In genomic region chr10:96043895-96044580, GRCh38 we compare ENCODE assay signal across 8 cellular contexts. TPM values are rescaled to one million over a fixed set of nuclear protein-coding genes. Genes with fewer than 3 reads are reported as not detected.
A peak's percentile ranks its signal among the peaks of the same experiment; 100 is the strongest.
DNase-seq lines count a peak whose midpoint lies in the region; ATAC-seq, FAIRE-seq and TF ChIP-seq lines count a peak whose summit lies in the region.

No MANE protein-coding gene starts in this region.

- peak; percentile 32 for ATAC-seq in HG02981 (IDR thresholded peaks at IDR 0.05; ENCODE audit: unreplicated experiment)
- ATAC-seq in activated CD8-positive, alpha-beta T cell treated with anti-CD3 and anti-CD28 coated beads, Interleukin-2, amount 10 ng/mL, durations not matched to agents 7 days and 5 days, result peak; percentile 48

- peaks cover 40% of the 10 kb centered on the region for H3K4me1 Mint-ChIP-seq in activated CD8-positive, alpha-beta T cell treated with anti-CD3 and anti-CD28 coated beads, Interleukin-2, amount 10 ng/mL, durations not matched to agents 7 days and 5 days (ENCODE audit: low read depth)

- H2BK5ac ChIP-seq in H1 (ENCODE audit: low read depth, low read length) (0 out of 2 replicates have a peak overlapping the region, but pooled peaks have one; percentile 54), mesenchymal stem cell (ENCODE audit: low read depth, low read length, poor library complexity, severe bottlenecking) (peak overlapping the region; percentile 53)

- CTCF ChIA-PET in activated CD8-positive, alpha-beta T cell treated with anti-CD3 and anti-CD28 coated beads, Interleukin-2, amount 10 ng/mL, durations not matched to agents 7 days and 5 days (lab: Charles Lee), result interaction anchor here (1.1 to 2.4 kb wide), 3 partner anchors 9 to 350 kb away, joined by 3 to 5 read pairs (median 5); partner anchors contain the start of gene TCTN3
- CTCF ChIA-PET in H1 (lab: Charles Lee; ENCODE audit: partially characterized antibody), result interaction anchor here (1.1 to 1.8 kb wide), 2 partner anchors 19 to 186 kb away, joined by 3 to 4 read pairs; no protein-coding TSS in a partner anchor

- no peak for TF ChIP-seq RAD21 in H1 (IDR thresholded peaks at IDR 0.05 in 1 of 2, conservative IDR thresholded peaks at IDR 0.05 in 1 of 2; ENCODE audit: low read depth in 2 of 2, low read length in 2 of 2)

- H3K79me1 ChIP-seq in H1 (ENCODE audit: low read depth, low read length) (no peaks in the 10 kb centered on the region), mesenchymal stem cell (replicated peaks; ENCODE audit: low read length, poor library complexity, severe bottlenecking) (peaks cover 11% of the 10 kb centered on the region)

- no peak overlapping the region for H3K14ac ChIP-seq in H1 (ENCODE audit: insufficient read length)
- peak overlapping the region in 1 of 2 experiments; percentile 74 for H3K14ac ChIP-seq in mesenchymal stem cell (ENCODE audit: low read length in 2 of 2)

- H3K36me3 ChIP-seq in H1 (ENCODE audit: control insufficient read depth in 2 of 4, insufficient read depth in 4 of 4, low read length in 3 of 4) (peaks cover 0 to 14% (median 3%) of the 10 kb centered on the region in 4 experiments; a peak in 4 of 8 replicates), mesenchymal stem cell (ENCODE audit: control insufficient read depth in 1 of 2, insufficient read depth in 2 of 2, low read depth in 1 of 2, low read length in 2 of 2) (peaks cover 3 to 13% of the 10 kb centered on the region in 2 experiments)

- H3K27ac Mint-ChIP-seq in activated CD8-positive, alpha-beta T cell treated with anti-CD3 and anti-CD28 coated beads, Interleukin-2, amount 10 ng/mL, durations not matched to agents 7 days and 5 days, result peak overlapping the region; percentile 81

- 3% methylated on average over 39 of the region's 56 CpGs; no CpG with 5 or more reads in 1 of the 2 experiments for WGBS in H1 (ENCODE audit: extremely low coverage in 1 of 2, insufficient coverage in 1 of 2, insufficient read length in 1 of 2, insufficient replicate concordance in 2 of 2, low coverage in 1 of 2, low lambda C conversion rate in 2 of 2, missing lambda C conversion rate in 1 of 2), 2 experiments
- WGBS in mesenchymal stem cell, result under 1% methylated on average over 53 of the region's 56 CpGs

- H3K4ac ChIP-seq in H1 (replicated peaks; ENCODE audit: insufficient read length, low read depth, low read length), result peak overlapping the region; percentile 92
- H3K4ac ChIP-seq in mesenchymal stem cell (ENCODE audit: low read depth in 1 of 2, low read length in 2 of 2), result peak overlapping the region; percentile 64 to 84

- H2BK15ac ChIP-seq in H1 (ENCODE audit: low read length) (no peak overlapping the region), mesenchymal stem cell (ENCODE audit: low read depth, poor library complexity, severe bottlenecking) (peak overlapping the region; percentile 83)

- H2AFZ ChIP-seq in H1 (ENCODE audit: low read length) (no peak overlapping the region), mesenchymal stem cell (ENCODE audit: low read depth, low read length) (peak overlapping the region; percentile 88)

- H4K91ac ChIP-seq in H1 (replicated peaks; ENCODE audit: insufficient read length, low read length) (peak overlapping the region; percentile 80), mesenchymal stem cell (ENCODE audit: low read length) (peak overlapping the region; percentile 94)

- H3K4me3 Mint-ChIP-seq in activated CD8-positive, alpha-beta T cell treated with anti-CD3 and anti-CD28 coated beads, Interleukin-2, amount 10 ng/mL, durations not matched to agents 7 days and 5 days, result peak overlapping the region; percentile 91

- peaks cover 4 to 7% of the 10 kb centered on the region in 2 experiments for H4K20me1 ChIP-seq in H1 (replicated peaks in 1 of 2; ENCODE audit: control insufficient read depth in 1 of 2, insufficient read depth in 2 of 2, low read length in 2 of 2)

- TF ChIP-seq CTCF in H1 (IDR thresholded peaks at IDR 0.05; ENCODE audit: control extremely low read depth in 1 of 3, insufficient read depth in 1 of 3, low read depth in 1 of 3, low read length in 3 of 3), result no peak

- peaks cover 33% of the 10 kb centered on the region for H3K36me3 Mint-ChIP-seq in activated CD8-positive, alpha-beta T cell treated with anti-CD3 and anti-CD28 coated beads, Interleukin-2, amount 10 ng/mL, durations not matched to agents 7 days and 5 days (ENCODE audit: low read depth)

- no peaks in the 10 kb centered on the region for H3K27me3 Mint-ChIP-seq in activated CD8-positive, alpha-beta T cell treated with anti-CD3 and anti-CD28 coated beads, Interleukin-2, amount 10 ng/mL, durations not matched to agents 7 days and 5 days (ENCODE audit: low read depth)

- H3K27me3 ChIP-seq in H1 (replicated peaks in 1 of 4; ENCODE audit: control insufficient read depth in 3 of 4, extremely low read depth in 1 of 4, insufficient read depth in 3 of 4, low read length in 3 of 4), result peaks cover 0 to 9% (median 4%) of the 10 kb centered on the region in 4 experiments; a peak in 5 of 7 replicates
- no peaks in the 10 kb centered on the region for H3K27me3 ChIP-seq in mesenchymal stem cell (ENCODE audit: control insufficient read depth in 1 of 2, insufficient read depth in 1 of 2, low read length in 2 of 2)

- peak overlapping the region; percentile 76 to 94 for H3K4me2 ChIP-seq in H1 (ENCODE audit: insufficient read depth in 1 of 2, low read depth in 2 of 2, low read length in 2 of 2)
- peak overlapping the region; percentile 90 for H3K4me2 ChIP-seq in mesenchymal stem cell (ENCODE audit: low read length, poor library complexity, severe bottlenecking)

- peak overlapping the region; percentile 88 for H3K27ac ChIP-seq in H1 (ENCODE audit: low read depth, low read length)
- peak overlapping the region; percentile 74 for H3K27ac ChIP-seq in mesenchymal stem cell (ENCODE audit: low read length, poor library complexity, severe bottlenecking)

- H3K4me1 ChIP-seq in H1 (replicated peaks in 1 of 4; ENCODE audit: control insufficient read depth in 3 of 4, insufficient read depth in 4 of 4, low read length in 3 of 4) (no peaks in the 10 kb centered on the region), mesenchymal stem cell (ENCODE audit: control insufficient read depth, insufficient read depth, low read depth, low read length) (peaks cover 4% of the 10 kb centered on the region)

- peak overlapping the region; percentile 81 to 96 (median 85) for H3K4me3 ChIP-seq in H1 (ENCODE audit: extremely low read depth in 1 of 4, insufficient read depth in 2 of 4, low read depth in 3 of 4, low read length in 4 of 4)
- peak overlapping the region; percentile 83 to 91 for H3K4me3 ChIP-seq in mesenchymal stem cell (ENCODE audit: insufficient read depth in 1 of 2, low read depth in 1 of 2, low read length in 2 of 2)

- H2BK12ac ChIP-seq in H1 (ENCODE audit: low read depth, low read length) (peak overlapping the region; percentile 52), mesenchymal stem cell (ENCODE audit: low read length in 2 of 2) (peak overlapping the region in 1 of 2 experiments; percentile 61)

- H3K23ac ChIP-seq in H1 (ENCODE audit: insufficient read length) (no peak overlapping the region), mesenchymal stem cell (ENCODE audit: low read length in 2 of 2) (peak overlapping the region; percentile 42 to 94)

- H2AK5ac ChIP-seq in H1 (ENCODE audit: low read depth, low read length) (peak overlapping the region; percentile 65), mesenchymal stem cell (ENCODE audit: low read length, severe bottlenecking) (no peak overlapping the region)

- no peak overlapping the region for H2BK20ac ChIP-seq in H1 (ENCODE audit: low read length)

- H4K5ac ChIP-seq in H1 (ENCODE audit: insufficient read length, low read depth, low read length), result peak overlapping the region; percentile 64

- FAIRE-seq in GM18507 (lab: Jason Lieb, UNC), result peak; percentile 38
- no peak for FAIRE-seq in H1 (lab: Jason Lieb, UNC)

- H4K8ac ChIP-seq in H1 (ENCODE audit: extremely low read depth, insufficient read depth, low read length) (peak overlapping the region; percentile 99), mesenchymal stem cell (ENCODE audit: low read length) (peak overlapping the region; percentile 93)

- DNase-seq in 8988T (peak; percentile 56), GM18507 (ENCODE audit: extremely low spot score, insufficient read length, low read depth) (peak; percentile 36), NCI-H510A treated with DMSO at 0.1 percent for 48 hours (lab: John Stamatoyannopoulos, UW) (peak; percentile 33), H1 (ENCODE audit: low read depth in 1 of 2, low spot score in 2 of 2) (peak in 1 of 2 experiments; percentile 71), mesenchymal stem cell (peak; percentile 69)
- peak; percentile 55 for DNase-seq in activated CD8-positive, alpha-beta T cell treated with anti-CD3 and anti-CD28 coated beads, Interleukin-2, amount 10 ng/mL, durations not matched to agents 7 days and 5 days
- DNase-seq in stimulated activated CD8-positive, alpha-beta memory T cell treated with anti-CD3 and anti-CD28 coated beads, Interleukin-15, amount 100 ng/mL, for 1 hour (ENCODE audit: low read depth), result peak; percentile 10

- no peak; a peak in 1 of 3 replicates for TF ChIP-seq POLR2A in H1 (IDR thresholded peaks at IDR 0.05; ENCODE audit: control extremely low read depth in 1 of 2, low read depth in 2 of 2, low read length in 2 of 2)

- H3K9me3 Mint-ChIP-seq in activated CD8-positive, alpha-beta T cell treated with anti-CD3 and anti-CD28 coated beads, Interleukin-2, amount 10 ng/mL, durations not matched to agents 7 days and 5 days (ENCODE audit: insufficient read depth), result no peaks in the 10 kb centered on the region

- H3K23me2 ChIP-seq in H1 (ENCODE audit: low read depth, low read length), result peaks cover 11% of the 10 kb centered on the region

- 0 out of 4 replicates have a peak, but pooled peaks cover 0 to 3% of the 10 kb centered on the region in 2 experiments for H3K9me3 ChIP-seq in H1 (ENCODE audit: insufficient read depth in 2 of 2, low read depth in 1 of 2, low read length in 1 of 2)
- no peaks in the 10 kb centered on the region for H3K9me3 ChIP-seq in mesenchymal stem cell (ENCODE audit: control insufficient read depth, low read length)

- H2BK120ac ChIP-seq in H1 (replicated peaks; ENCODE audit: low read depth, low read length) (peak overlapping the region; percentile 82), mesenchymal stem cell (ENCODE audit: low read depth, low read length) (peak overlapping the region; percentile 85)

- H3K9ac ChIP-seq in H1 (replicated peaks in 1 of 4; ENCODE audit: extremely low read depth in 1 of 4, low read depth in 3 of 4, low read length in 3 of 4) (peak overlapping the region; percentile 84 to 98 (median 93)), mesenchymal stem cell (ENCODE audit: low read length) (peak overlapping the region; percentile 90)

- H3K18ac ChIP-seq in H1 (ENCODE audit: extremely low read depth, low read length) (peak overlapping the region; percentile 89), mesenchymal stem cell (ENCODE audit: low read depth in 1 of 2, low read length in 2 of 2) (peak overlapping the region; percentile 96 to 98)

- TF ChIP-seq EP300 in H1 (IDR thresholded peaks at IDR 0.05; ENCODE audit: borderline replicate concordance in 1 of 2, low read depth in 2 of 2, low read length in 2 of 2), result no peak

- H3K56ac ChIP-seq in H1 (replicated peaks; ENCODE audit: insufficient read length, low read depth, low read length), result peak overlapping the region; percentile 85

- POLR2A ChIA-PET in activated CD8-positive, alpha-beta T cell treated with anti-CD3 and anti-CD28 coated beads, Interleukin-2, amount 10 ng/mL, durations not matched to agents 7 days and 5 days (lab: Charles Lee), result interaction anchor here (3.9 kb wide), 1 partner anchor 46 kb away, joined by 14 read pairs; no protein-coding TSS in a partner anchor
- POLR2A ChIA-PET in H1 (lab: Charles Lee; ENCODE audit: partially characterized antibody), result interaction anchor here (0.9 to 2.9 kb wide), 9 partner anchors 11 to 223 kb away, joined by 3 to 24 read pairs (median 3); partner anchors contain the start of gene ZNF518A

- peaks cover 10 to 52% of the 10 kb centered on the region in 2 experiments for H3K79me2 ChIP-seq in H1 (ENCODE audit: control insufficient read depth in 1 of 2, insufficient read depth in 2 of 2, low read length in 2 of 2)

RNA-seq across cellular contexts. Expression of gene CCNJ, which starts 0.7 kb away (rescaled TPM):
- total RNA-seq in activated CD8-positive, alpha-beta T cell treated with anti-CD3 and anti-CD28 coated beads, Interleukin-2, amount 10 ng/mL, durations not matched to agents 7 days and 5 days, result 1 to 10 TPM; 4.5 to 5.3 TPM
- total RNA-seq in H1 (2021; fragmentation: NEBNext Ultra II Directional; extraction: Animal tissue kit (Norgen Biotek cat#: 25700)), result 34.2 and 34.7 TPM in 2 replicates
- 19.5 and 31.4 TPM in 2 replicates for polyA plus RNA-seq in H1 (2011; rRNA removed)
- polyA plus RNA-seq in H1 (2011; cell fraction: cytosol; rRNA removed), result 20.8 TPM
- 26.9 TPM for polyA plus RNA-seq in H1 (2011; cell fraction: nucleus; rRNA removed)
- 17.2 to 27.1 TPM (median 21.8 TPM) in 4 replicates for polyA plus RNA-seq in H1 (2012, experiment 1 of 2)
- 2.5 TPM for polyA plus RNA-seq in H1 (2012, experiment 2 of 2)
- polyA plus RNA-seq in H1 (2013, experiment 1 of 2), result 25.8 TPM
- 25.9 TPM for polyA plus RNA-seq in H1 (2013, experiment 2 of 2)
- polyA minus RNA-seq in H1 (2011; rRNA and poly(A)+ RNA removed), result 81.7 and 139 TPM in 2 replicates
- polyA minus RNA-seq in H1 (2011; cell fraction: cytosol; rRNA and poly(A)+ RNA removed), result 28.4 TPM
- polyA minus RNA-seq in H1 (2011; cell fraction: nucleus; rRNA and poly(A)+ RNA removed), result 57.8 TPM
- polyA plus RNA-seq in mesenchymal stem cell (2013, experiment 1 of 2), result 7.0 TPM
- polyA plus RNA-seq in mesenchymal stem cell (2013, experiment 2 of 2), result 7.1 TPM
